10 cellular contexts compared by ENCODE assay signal in genomic region chr17:2191785-2192184, GRCh38.
DNase-seq lines count a peak whose midpoint lies in the region; ATAC-seq and TF ChIP-seq lines count a peak whose summit lies in the region.
"Had no signal": no experiment of that assay in that cellular context is flagged by ENCODE, and none has a peak within 500 bp of the region (broad histone marks: within the 10 kb centered on the region; RNA-seq: fewer than 3 reads in every experiment).

No MANE protein-coding gene starts in this region.

- no peak for TF ChIP-seq POLR2A in thyroid gland (IDR thresholded peaks at IDR 0.05)

- H3K4me1 ChIP-seq in heart right ventricle, result peaks cover 24 to 70% (median 57%) of the 10 kb centered on the region in 9 donors
- H3K4me1 ChIP-seq in thyroid gland, result peaks cover 27 to 60% of the 10 kb centered on the region in 2 donors

- in situ Hi-C loops in brain microvascular endothelial cell (cut with HindIII; ENCODE audit: low pct_ligation_motif_present, low sequenced_read_pairs), result no loop called here

- H3K36me3 Mint-ChIP-seq in mesothelial cell of epicardium, result peaks cover 47% of the 10 kb centered on the region

- peak overlapping the region in 9 of 10 donors; percentile 43 to 87 (median 73) for H3K27ac ChIP-seq in heart right ventricle
- peak overlapping the region; percentile 93 for H3K27ac ChIP-seq in brain microvascular endothelial cell
- H3K27ac ChIP-seq in thyroid gland, result peak overlapping the region in 2 of 3 donors; percentile 6 to 11

- H3K9me3 ChIP-seq in heart right ventricle (no peaks in the 10 kb centered on the region), thyroid gland (no peaks in the 10 kb centered on the region)

- no peaks in the 10 kb centered on the region for H3K27me3 Mint-ChIP-seq in mesothelial cell of epicardium (ENCODE audit: low read depth)
- H3K27me3 Mint-ChIP-seq: naive thymus-derived CD4-positive, alpha-beta T cell had no signal

- H3K4me3 Mint-ChIP-seq in mesothelial cell of epicardium, result no peak overlapping the region

- DNase-seq in heart right ventricle (no peak), left cardiac atrium (no peak), brain microvascular endothelial cell (no peak), mesothelial cell of epicardium (ENCODE audit: low spot score in 2 of 2, unreplicated experiment in 2 of 2) (no peak), thyroid gland (no peak), GF-D8 (lab: John Stamatoyannopoulos, UW) (no peak), AG20443 (ENCODE audit: low spot score) (no peak)
- DNase-seq: NCI-H510A had no signal

- peaks cover 62% of the 10 kb centered on the region for H3K4me1 Mint-ChIP-seq in mesothelial cell of epicardium

- TF ChIP-seq CTCF in heart right ventricle (IDR thresholded peaks at IDR 0.05) (no peak), brain microvascular endothelial cell (IDR thresholded peaks at IDR 0.05; ENCODE audit: low read depth, low read length, missing control alignments) (no peak), mesothelial cell of epicardium (IDR thresholded peaks at IDR 0.05; ENCODE audit: unreplicated experiment) (no peak), thyroid gland (IDR thresholded peaks at IDR 0.05) (no peak)

- intact Hi-C loops in heart right ventricle (cut with DNase I), result no loop called here
- intact Hi-C loops in left cardiac atrium (cut with DNase I), result no loop called here
- intact Hi-C loops in thyroid gland (cut with DNase I), result no loop called here

- H3K27me3 ChIP-seq in heart right ventricle (no peaks in the 10 kb centered on the region), brain microvascular endothelial cell (replicated peaks) (no peaks in the 10 kb centered on the region), thyroid gland (no peaks in the 10 kb centered on the region)

- H3K36me3 ChIP-seq in heart right ventricle (peaks cover 0 to 39% (median 4%) of the 10 kb centered on the region in 9 donors), brain microvascular endothelial cell (replicated peaks) (peaks cover 9% of the 10 kb centered on the region), thyroid gland (peaks cover 0 to 6% of the 10 kb centered on the region in 2 donors)

- WGBS in heart right ventricle, 2 donors, result 50 to 54% methylated on average over 9 of the region's 9 CpGs
- WGBS in thyroid gland, 2 donors, result 76 to 86% methylated on average over 9 of the region's 9 CpGs

- no peaks in the 10 kb centered on the region for H3K9me3 Mint-ChIP-seq in mesothelial cell of epicardium

- ATAC-seq in heart right ventricle (peak in 4 of 8 donors; percentile 2 to 25 (median 22)), left cardiac atrium (no peak), HG02588 (IDR thresholded peaks at IDR 0.05; ENCODE audit: unreplicated experiment) (no peak)

- H3K4me3 ChIP-seq in heart right ventricle, result no peak overlapping the region
- H3K4me3 ChIP-seq in brain microvascular endothelial cell (ENCODE audit: low read depth, low read length), result no peak overlapping the region
- no peak overlapping the region for H3K4me3 ChIP-seq in thyroid gland (replicated peaks in 1 of 3)

- H3K27ac Mint-ChIP-seq in mesothelial cell of epicardium, result peak overlapping the region; percentile 86

Comparison
In these comparisons a context has a peak if more than half of its experiments do, and no peak if none do; other contexts are left out.
1. H3K27ac ChIP-seq: peak in every context shown above with its lines; median percentile 93 in brain microvascular endothelial cell; 73 in heart right ventricle; 8 in thyroid gland.